1 cellular context compared by ENCODE assay signal in the genomic region with DNA sequence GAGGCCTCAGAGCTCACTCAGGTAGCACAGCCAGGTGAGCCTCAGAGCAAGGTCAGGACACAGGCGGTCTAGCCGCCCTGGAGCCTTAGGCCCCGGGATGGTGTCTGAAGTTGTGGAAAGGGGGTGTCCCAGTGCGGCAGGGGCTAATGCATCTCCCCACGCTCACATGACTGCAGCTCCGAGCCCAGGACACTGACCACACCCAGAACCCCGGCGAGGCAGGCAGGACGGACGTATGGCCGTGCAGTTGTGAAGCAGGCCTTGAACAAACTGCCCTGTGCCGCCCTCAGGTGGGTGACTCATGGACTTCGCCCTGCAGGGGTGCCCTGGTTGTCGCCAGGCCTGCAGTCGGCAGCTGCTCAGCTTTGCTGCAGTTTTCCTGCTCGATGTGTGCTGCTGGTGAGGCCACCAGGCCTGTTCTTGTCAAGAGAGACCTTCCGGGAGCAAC.
TF ChIP-seq lines count a peak whose summit lies in the region.

No MANE protein-coding gene starts in this region.

TF ChIP-seq in HepG2, 621 proteins besides CTCF, POLR2A, EP300 and RAD21 (continued from another document and continues in another):
- TF ChIP-seq, protein P1, sequence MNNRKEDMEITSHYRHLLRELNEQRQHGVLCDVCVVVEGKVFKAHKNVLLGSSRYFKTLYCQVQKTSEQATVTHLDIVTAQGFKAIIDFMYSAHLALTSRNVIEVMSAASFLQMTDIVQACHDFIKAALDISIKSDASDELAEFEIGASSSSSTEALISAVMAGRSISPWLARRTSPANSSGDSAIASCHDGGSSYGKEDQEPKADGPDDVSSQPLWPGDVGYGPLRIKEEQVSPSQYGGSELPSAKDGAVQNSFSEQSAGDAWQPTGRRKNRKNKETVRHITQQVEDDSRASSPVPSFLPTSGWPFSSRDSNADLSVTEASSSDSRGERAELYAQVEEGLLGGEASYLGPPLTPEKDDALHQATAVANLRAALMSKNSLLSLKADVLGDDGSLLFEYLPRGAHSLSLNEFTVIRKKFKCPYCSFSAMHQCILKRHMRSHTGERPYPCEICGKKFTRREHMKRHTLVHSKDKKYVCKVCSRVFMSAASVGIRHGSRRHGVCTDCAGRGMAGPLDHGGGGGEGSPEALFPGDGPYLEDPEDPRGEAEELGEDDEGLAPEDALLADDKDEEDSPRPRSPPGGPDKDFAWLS (CRISPR knock-in tag; IDR thresholded peaks at IDR 0.05; ENCODE audit: borderline replicate concordance), result no peak
- peak; percentile 59; the same call in 1 of the 2 replicates for TF ChIP-seq BHLHE40 (IDR thresholded peaks at IDR 0.05; ENCODE audit: low read length)
- TF ChIP-seq, protein P2, sequence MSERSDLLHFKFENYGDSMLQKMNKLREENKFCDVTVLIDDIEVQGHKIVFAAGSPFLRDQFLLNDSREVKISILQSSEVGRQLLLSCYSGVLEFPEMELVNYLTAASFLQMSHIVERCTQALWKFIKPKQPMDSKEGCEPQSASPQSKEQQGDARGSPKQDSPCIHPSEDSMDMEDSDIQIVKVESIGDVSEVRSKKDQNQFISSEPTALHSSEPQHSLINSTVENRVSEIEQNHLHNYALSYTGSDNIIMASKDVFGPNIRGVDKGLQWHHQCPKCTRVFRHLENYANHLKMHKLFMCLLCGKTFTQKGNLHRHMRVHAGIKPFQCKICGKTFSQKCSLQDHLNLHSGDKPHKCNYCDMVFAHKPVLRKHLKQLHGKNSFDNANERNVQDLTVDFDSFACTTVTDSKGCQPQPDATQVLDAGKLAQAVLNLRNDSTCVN (CRISPR knock-in tag; IDR thresholded peaks at IDR 0.05; ENCODE audit: borderline replicate concordance), result 0 out of 2 replicates have a peak, but pooled peaks have one; percentile 9
- no peak for TF ChIP-seq ZNF431 (CRISPR knock-in tag; IDR thresholded peaks at IDR 0.05; ENCODE audit: borderline replicate concordance, low read depth)
- peak; percentile 52; the same call in 1 of the 2 replicates for TF ChIP-seq ZFP36L1 (CRISPR knock-in tag; IDR thresholded peaks at IDR 0.05)
- TF ChIP-seq, protein P3, sequence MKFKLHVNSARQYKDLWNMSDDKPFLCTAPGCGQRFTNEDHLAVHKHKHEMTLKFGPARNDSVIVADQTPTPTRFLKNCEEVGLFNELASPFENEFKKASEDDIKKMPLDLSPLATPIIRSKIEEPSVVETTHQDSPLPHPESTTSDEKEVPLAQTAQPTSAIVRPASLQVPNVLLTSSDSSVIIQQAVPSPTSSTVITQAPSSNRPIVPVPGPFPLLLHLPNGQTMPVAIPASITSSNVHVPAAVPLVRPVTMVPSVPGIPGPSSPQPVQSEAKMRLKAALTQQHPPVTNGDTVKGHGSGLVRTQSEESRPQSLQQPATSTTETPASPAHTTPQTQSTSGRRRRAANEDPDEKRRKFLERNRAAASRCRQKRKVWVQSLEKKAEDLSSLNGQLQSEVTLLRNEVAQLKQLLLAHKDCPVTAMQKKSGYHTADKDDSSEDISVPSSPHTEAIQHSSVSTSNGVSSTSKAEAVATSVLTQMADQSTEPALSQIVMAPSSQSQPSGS (CRISPR knock-in tag; IDR thresholded peaks at IDR 0.05), result peak; percentile 75
- no peak for TF ChIP-seq ZNF468 (CRISPR knock-in tag; IDR thresholded peaks at IDR 0.05)
- TF ChIP-seq MXD4 (CRISPR knock-in tag; IDR thresholded peaks at IDR 0.05), result no peak; the same call in 1 of the 2 replicates
- TF ChIP-seq, protein P4, sequence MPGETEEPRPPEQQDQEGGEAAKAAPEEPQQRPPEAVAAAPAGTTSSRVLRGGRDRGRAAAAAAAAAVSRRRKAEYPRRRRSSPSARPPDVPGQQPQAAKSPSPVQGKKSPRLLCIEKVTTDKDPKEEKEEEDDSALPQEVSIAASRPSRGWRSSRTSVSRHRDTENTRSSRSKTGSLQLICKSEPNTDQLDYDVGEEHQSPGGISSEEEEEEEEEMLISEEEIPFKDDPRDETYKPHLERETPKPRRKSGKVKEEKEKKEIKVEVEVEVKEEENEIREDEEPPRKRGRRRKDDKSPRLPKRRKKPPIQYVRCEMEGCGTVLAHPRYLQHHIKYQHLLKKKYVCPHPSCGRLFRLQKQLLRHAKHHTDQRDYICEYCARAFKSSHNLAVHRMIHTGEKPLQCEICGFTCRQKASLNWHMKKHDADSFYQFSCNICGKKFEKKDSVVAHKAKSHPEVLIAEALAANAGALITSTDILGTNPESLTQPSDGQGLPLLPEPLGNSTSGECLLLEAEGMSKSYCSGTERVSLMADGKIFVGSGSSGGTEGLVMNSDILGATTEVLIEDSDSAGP (CRISPR knock-in tag; IDR thresholded peaks at IDR 0.05; ENCODE audit: borderline replicate concordance), result peak; percentile 87
- no peak for TF ChIP-seq ZNF510 (CRISPR knock-in tag; IDR thresholded peaks at IDR 0.05; ENCODE audit: low read depth)
- TF ChIP-seq CHD4 (IDR thresholded peaks at IDR 0.05; ENCODE audit: borderline replicate concordance, low read length), result no peak
- peak; percentile 63; the same call in 1 of the 2 replicates for TF ChIP-seq GABPB1 (CRISPR knock-in tag; IDR thresholded peaks at IDR 0.05)
- TF ChIP-seq PLRG1 (conservative IDR thresholded peaks at IDR 0.05), result no peak
- TF ChIP-seq SUZ12 (IDR thresholded peaks at IDR 0.05; ENCODE audit: low read depth, low read length), result no peak
- TF ChIP-seq ZFAT (CRISPR knock-in tag; conservative IDR thresholded peaks at IDR 0.05), result no peak
- no peak; the same call in 1 of the 2 replicates for TF ChIP-seq GFI1 (CRISPR knock-in tag; IDR thresholded peaks at IDR 0.05; ENCODE audit: borderline replicate concordance)
- TF ChIP-seq TOPORS (CRISPR knock-in tag; IDR thresholded peaks at IDR 0.05), result no peak
- TF ChIP-seq, protein P5, sequence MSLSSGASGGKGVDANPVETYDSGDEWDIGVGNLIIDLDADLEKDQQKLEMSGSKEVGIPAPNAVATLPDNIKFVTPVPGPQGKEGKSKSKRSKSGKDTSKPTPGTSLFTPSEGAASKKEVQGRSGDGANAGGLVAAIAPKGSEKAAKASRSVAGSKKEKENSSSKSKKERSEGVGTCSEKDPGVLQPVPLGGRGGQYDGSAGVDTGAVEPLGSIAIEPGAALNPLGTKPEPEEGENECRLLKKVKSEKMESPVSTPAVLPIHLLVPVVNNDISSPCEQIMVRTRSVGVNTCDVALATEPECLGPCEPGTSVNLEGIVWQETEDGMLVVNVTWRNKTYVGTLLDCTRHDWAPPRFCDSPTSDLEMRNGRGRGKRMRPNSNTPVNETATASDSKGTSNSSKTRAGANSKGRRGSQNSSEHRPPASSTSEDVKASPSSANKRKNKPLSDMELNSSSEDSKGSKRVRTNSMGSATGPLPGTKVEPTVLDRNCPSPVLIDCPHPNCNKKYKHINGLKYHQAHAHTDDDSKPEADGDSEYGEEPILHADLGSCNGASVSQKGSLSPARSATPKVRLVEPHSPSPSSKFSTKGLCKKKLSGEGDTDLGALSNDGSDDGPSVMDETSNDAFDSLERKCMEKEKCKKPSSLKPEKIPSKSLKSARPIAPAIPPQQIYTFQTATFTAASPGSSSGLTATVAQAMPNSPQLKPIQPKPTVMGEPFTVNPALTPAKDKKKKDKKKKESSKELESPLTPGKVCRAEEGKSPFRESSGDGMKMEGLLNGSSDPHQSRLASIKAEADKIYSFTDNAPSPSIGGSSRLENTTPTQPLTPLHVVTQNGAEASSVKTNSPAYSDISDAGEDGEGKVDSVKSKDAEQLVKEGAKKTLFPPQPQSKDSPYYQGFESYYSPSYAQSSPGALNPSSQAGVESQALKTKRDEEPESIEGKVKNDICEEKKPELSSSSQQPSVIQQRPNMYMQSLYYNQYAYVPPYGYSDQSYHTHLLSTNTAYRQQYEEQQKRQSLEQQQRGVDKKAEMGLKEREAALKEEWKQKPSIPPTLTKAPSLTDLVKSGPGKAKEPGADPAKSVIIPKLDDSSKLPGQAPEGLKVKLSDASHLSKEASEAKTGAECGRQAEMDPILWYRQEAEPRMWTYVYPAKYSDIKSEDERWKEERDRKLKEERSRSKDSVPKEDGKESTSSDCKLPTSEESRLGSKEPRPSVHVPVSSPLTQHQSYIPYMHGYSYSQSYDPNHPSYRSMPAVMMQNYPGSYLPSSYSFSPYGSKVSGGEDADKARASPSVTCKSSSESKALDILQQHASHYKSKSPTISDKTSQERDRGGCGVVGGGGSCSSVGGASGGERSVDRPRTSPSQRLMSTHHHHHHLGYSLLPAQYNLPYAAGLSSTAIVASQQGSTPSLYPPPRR (CRISPR knock-in tag; IDR thresholded peaks at IDR 0.05; ENCODE audit: borderline replicate concordance), result no peak; the same call in 1 of the 2 replicates
- no peak for TF ChIP-seq ZBTB7B (CRISPR knock-in tag; IDR thresholded peaks at IDR 0.05)
- TF ChIP-seq ZNF768 (CRISPR knock-in tag; IDR thresholded peaks at IDR 0.05), result peak; percentile 73; the same call in 1 of the 2 replicates
- no peak for TF ChIP-seq JARID2 (CRISPR knock-in tag; IDR thresholded peaks at IDR 0.05; ENCODE audit: insufficient replicate concordance)
- peak; percentile 87 for TF ChIP-seq SALL1 (CRISPR knock-in tag; IDR thresholded peaks at IDR 0.05)
- TF ChIP-seq YY1 (IDR thresholded peaks at IDR 0.05; ENCODE audit: insufficient read depth, insufficient replicate concordance, low read depth, low read length), result peak; percentile 61
- TF ChIP-seq, protein P6, sequence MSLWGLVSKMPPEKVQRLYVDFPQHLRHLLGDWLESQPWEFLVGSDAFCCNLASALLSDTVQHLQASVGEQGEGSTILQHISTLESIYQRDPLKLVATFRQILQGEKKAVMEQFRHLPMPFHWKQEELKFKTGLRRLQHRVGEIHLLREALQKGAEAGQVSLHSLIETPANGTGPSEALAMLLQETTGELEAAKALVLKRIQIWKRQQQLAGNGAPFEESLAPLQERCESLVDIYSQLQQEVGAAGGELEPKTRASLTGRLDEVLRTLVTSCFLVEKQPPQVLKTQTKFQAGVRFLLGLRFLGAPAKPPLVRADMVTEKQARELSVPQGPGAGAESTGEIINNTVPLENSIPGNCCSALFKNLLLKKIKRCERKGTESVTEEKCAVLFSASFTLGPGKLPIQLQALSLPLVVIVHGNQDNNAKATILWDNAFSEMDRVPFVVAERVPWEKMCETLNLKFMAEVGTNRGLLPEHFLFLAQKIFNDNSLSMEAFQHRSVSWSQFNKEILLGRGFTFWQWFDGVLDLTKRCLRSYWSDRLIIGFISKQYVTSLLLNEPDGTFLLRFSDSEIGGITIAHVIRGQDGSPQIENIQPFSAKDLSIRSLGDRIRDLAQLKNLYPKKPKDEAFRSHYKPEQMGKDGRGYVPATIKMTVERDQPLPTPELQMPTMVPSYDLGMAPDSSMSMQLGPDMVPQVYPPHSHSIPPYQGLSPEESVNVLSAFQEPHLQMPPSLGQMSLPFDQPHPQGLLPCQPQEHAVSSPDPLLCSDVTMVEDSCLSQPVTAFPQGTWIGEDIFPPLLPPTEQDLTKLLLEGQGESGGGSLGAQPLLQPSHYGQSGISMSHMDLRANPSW (CRISPR knock-in tag; IDR thresholded peaks at IDR 0.05; ENCODE audit: borderline replicate concordance), result no peak
- no peak for TF ChIP-seq TCF7 (IDR thresholded peaks at IDR 0.05; ENCODE audit: low read depth)
- TF ChIP-seq SRF (IDR thresholded peaks at IDR 0.05; ENCODE audit: low read depth, low read length), result no peak
- TF ChIP-seq, protein P7, sequence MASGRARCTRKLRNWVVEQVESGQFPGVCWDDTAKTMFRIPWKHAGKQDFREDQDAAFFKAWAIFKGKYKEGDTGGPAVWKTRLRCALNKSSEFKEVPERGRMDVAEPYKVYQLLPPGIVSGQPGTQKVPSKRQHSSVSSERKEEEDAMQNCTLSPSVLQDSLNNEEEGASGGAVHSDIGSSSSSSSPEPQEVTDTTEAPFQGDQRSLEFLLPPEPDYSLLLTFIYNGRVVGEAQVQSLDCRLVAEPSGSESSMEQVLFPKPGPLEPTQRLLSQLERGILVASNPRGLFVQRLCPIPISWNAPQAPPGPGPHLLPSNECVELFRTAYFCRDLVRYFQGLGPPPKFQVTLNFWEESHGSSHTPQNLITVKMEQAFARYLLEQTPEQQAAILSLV (CRISPR knock-in tag; IDR thresholded peaks at IDR 0.05; ENCODE audit: borderline replicate concordance), result no peak
- TF ChIP-seq, protein P8, sequence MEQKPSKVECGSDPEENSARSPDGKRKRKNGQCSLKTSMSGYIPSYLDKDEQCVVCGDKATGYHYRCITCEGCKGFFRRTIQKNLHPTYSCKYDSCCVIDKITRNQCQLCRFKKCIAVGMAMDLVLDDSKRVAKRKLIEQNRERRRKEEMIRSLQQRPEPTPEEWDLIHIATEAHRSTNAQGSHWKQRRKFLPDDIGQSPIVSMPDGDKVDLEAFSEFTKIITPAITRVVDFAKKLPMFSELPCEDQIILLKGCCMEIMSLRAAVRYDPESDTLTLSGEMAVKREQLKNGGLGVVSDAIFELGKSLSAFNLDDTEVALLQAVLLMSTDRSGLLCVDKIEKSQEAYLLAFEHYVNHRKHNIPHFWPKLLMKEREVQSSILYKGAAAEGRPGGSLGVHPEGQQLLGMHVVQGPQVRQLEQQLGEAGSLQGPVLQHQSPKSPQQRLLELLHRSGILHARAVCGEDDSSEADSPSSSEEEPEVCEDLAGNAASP (CRISPR knock-in tag; IDR thresholded peaks at IDR 0.05; ENCODE audit: borderline replicate concordance), result peak; percentile 72; the same call in 1 of the 2 replicates
- TF ChIP-seq FOSL1 (CRISPR knock-in tag; IDR thresholded peaks at IDR 0.05; ENCODE audit: borderline replicate concordance), result peak; percentile 84
- TF ChIP-seq, protein P9, sequence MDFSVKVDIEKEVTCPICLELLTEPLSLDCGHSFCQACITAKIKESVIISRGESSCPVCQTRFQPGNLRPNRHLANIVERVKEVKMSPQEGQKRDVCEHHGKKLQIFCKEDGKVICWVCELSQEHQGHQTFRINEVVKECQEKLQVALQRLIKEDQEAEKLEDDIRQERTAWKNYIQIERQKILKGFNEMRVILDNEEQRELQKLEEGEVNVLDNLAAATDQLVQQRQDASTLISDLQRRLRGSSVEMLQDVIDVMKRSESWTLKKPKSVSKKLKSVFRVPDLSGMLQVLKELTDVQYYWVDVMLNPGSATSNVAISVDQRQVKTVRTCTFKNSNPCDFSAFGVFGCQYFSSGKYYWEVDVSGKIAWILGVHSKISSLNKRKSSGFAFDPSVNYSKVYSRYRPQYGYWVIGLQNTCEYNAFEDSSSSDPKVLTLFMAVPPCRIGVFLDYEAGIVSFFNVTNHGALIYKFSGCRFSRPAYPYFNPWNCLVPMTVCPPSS (IDR thresholded peaks at IDR 0.05), result no peak
- TF ChIP-seq, protein P10, sequence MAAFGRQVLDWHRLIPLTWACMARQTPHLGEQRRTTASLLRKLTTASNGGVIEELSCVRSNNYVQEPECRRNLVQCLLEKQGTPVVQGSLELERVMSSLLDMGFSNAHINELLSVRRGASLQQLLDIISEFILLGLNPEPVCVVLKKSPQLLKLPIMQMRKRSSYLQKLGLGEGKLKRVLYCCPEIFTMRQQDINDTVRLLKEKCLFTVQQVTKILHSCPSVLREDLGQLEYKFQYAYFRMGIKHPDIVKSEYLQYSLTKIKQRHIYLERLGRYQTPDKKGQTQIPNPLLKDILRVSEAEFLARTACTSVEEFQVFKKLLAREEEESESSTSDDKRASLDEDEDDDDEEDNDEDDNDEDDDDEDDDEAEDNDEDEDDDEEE (CRISPR knock-in tag; IDR thresholded peaks at IDR 0.05), result no peak; the same call in 1 of the 2 replicates
- TF ChIP-seq ZNF749 (CRISPR knock-in tag; IDR thresholded peaks at IDR 0.05; ENCODE audit: borderline replicate concordance), result peak; percentile 74; the same call in 1 of the 2 replicates
- TF ChIP-seq ZNF44 (CRISPR knock-in tag; IDR thresholded peaks at IDR 0.05), result peak; percentile 99
- peak; percentile 68 for TF ChIP-seq IKZF4 (CRISPR knock-in tag; IDR thresholded peaks at IDR 0.05; ENCODE audit: borderline replicate concordance, low read depth, not compliant biosample characterization)
- TF ChIP-seq ZNF264 (CRISPR knock-in tag; IDR thresholded peaks at IDR 0.05), result peak; percentile 88; the same call in 1 of the 2 replicates
- peak; percentile 72; the same call in 1 of the 2 replicates for TF ChIP-seq ZNF274 (CRISPR knock-in tag; IDR thresholded peaks at IDR 0.05)
- no peak for TF ChIP-seq ZNF773 (CRISPR knock-in tag; IDR thresholded peaks at IDR 0.05; ENCODE audit: borderline replicate concordance)
